10 cellular contexts compared by ENCODE assay signal in the genomic region with DNA sequence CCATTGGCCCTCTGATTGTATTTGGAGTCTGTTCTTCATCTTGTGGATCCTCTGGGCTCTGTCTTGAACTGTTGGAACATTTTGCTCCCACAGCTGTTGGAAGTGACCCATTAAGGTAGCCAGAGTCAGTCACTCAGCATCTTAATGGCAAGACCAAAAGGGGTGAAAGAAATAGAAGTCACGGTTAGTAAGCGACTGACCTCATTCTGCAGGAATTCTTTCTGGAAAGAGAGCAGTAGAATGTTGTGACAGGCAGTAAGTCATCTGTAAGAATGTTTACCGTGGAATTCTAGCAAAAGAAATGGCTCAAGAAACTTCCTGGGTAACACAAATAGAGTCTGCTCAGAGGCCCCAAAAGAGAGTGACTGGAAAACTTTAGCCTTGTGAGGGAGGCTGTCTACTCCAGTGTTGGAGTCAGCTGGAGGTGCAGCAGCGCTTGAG. TPM values are rescaled to one million over a fixed set of nuclear protein-coding genes. Genes with fewer than 3 reads are reported as not detected.
A peak's percentile ranks its signal among the peaks of the same experiment; 100 is the strongest.
DNase-seq lines count a peak whose midpoint lies in the region; ATAC-seq and TF ChIP-seq lines count a peak whose summit lies in the region.
"Had no signal": no experiment of that assay in that cellular context is flagged by ENCODE, and none has a peak within 500 bp of the region (broad histone marks: within the 10 kb centered on the region; RNA-seq: fewer than 3 reads in every experiment).

No MANE protein-coding gene starts in this region.

- H3K36me3 ChIP-seq in MG63 (no peaks in the 10 kb centered on the region), esophagus (ENCODE audit: control insufficient read depth in 2 of 2, insufficient read depth in 2 of 2, low read length in 1 of 2) (no peaks in the 10 kb centered on the region)

- no peak for ATAC-seq in GM21723 (IDR thresholded peaks at IDR 0.05; ENCODE audit: unreplicated experiment)
- ATAC-seq in esophagus mucosa, result no peak
- ATAC-seq: CD8-positive, alpha-beta T cell had no signal

- H3K4me3 ChIP-seq in MG63 (no peak overlapping the region), esophagus (ENCODE audit: low read depth in 1 of 2, low read length in 2 of 2) (no peak overlapping the region)

- H3K4me1 ChIP-seq in esophagus (ENCODE audit: control insufficient read depth in 2 of 2, insufficient read depth in 2 of 2, low read length in 1 of 2), result no peaks in the 10 kb centered on the region

- no peaks in the 10 kb centered on the region for H3K27me3 Mint-ChIP-seq in nephron (ENCODE audit: low read depth)
- H3K27me3 Mint-ChIP-seq in activated T-helper 1 cell treated with anti-CD3 and anti-CD28 coated beads, Interleukin-12 subunit alpha, Interleukin-12 subunit beta, Interleukin-2, Interleukin-4 antibody, amounts not matched to agents 30 ng/mL and 10 ng/mL and 1 ng/mL, durations not matched to agents 14 hours and 24 hours and 36 hours (ENCODE audit: insufficient read depth), result peaks cover 29% of the 10 kb centered on the region

- H3K9me3 Mint-ChIP-seq in nephron, result peaks cover 3% of the 10 kb centered on the region
- peaks cover 1% of the 10 kb centered on the region for H3K9me3 Mint-ChIP-seq in activated T-helper 1 cell treated with anti-CD3 and anti-CD28 coated beads, Interleukin-12 subunit alpha, Interleukin-12 subunit beta, Interleukin-2, Interleukin-4 antibody, amounts not matched to agents 30 ng/mL and 10 ng/mL and 1 ng/mL, durations not matched to agents 14 hours and 24 hours and 36 hours
- H3K9me3 Mint-ChIP-seq: CD8-positive, alpha-beta T cell had no signal

- peaks cover 5% of the 10 kb centered on the region for H3K9me3 ChIP-seq in MG63
- H3K9me3 ChIP-seq in esophagus (ENCODE audit: control insufficient read depth in 2 of 2, insufficient read depth in 1 of 2, low read depth in 1 of 2, low read length in 1 of 2), result peaks cover 0 to 2% of the 10 kb centered on the region in 2 donors

- no peaks in the 10 kb centered on the region for H3K36me3 Mint-ChIP-seq in nephron (ENCODE audit: low read depth)
- peaks cover 6% of the 10 kb centered on the region for H3K36me3 Mint-ChIP-seq in activated T-helper 1 cell treated with anti-CD3 and anti-CD28 coated beads, Interleukin-12 subunit alpha, Interleukin-12 subunit beta, Interleukin-2, Interleukin-4 antibody, amounts not matched to agents 30 ng/mL and 10 ng/mL and 1 ng/mL, durations not matched to agents 14 hours and 24 hours and 36 hours (ENCODE audit: low read depth)
- H3K36me3 Mint-ChIP-seq: CD8-positive, alpha-beta T cell had no signal

- H3K4me1 Mint-ChIP-seq in nephron, result peaks cover 29% of the 10 kb centered on the region
- peaks cover 26% of the 10 kb centered on the region for H3K4me1 Mint-ChIP-seq in activated T-helper 1 cell treated with anti-CD3 and anti-CD28 coated beads, Interleukin-12 subunit alpha, Interleukin-12 subunit beta, Interleukin-2, Interleukin-4 antibody, amounts not matched to agents 30 ng/mL and 10 ng/mL and 1 ng/mL, durations not matched to agents 14 hours and 24 hours and 36 hours (ENCODE audit: low read depth)

- TF ChIP-seq CTCF in nephron (IDR thresholded peaks at IDR 0.05; ENCODE audit: unreplicated experiment in 3 of 3), result no peak

- H3K27ac ChIP-seq in esophagus (ENCODE audit: low read depth in 2 of 2, low read length in 1 of 2), result peak overlapping the region; percentile 15 to 27

- WGBS in esophagus, 2 donors, result 44 to 53% methylated on average over 4 of the region's 4 CpGs

- peak overlapping the region; percentile 63 to 92 (median 81) for H3K27ac Mint-ChIP-seq in nephron
- no peak overlapping the region for H3K27ac Mint-ChIP-seq in activated T-helper 1 cell treated with anti-CD3 and anti-CD28 coated beads, Interleukin-12 subunit alpha, Interleukin-12 subunit beta, Interleukin-2, Interleukin-4 antibody, amounts not matched to agents 30 ng/mL and 10 ng/mL and 1 ng/mL, durations not matched to agents 14 hours and 24 hours and 36 hours
- H3K27ac Mint-ChIP-seq: CD8-positive, alpha-beta T cell had no signal

- no peaks in the 10 kb centered on the region for H3K27me3 ChIP-seq in MG63
- H3K27me3 ChIP-seq in esophagus (ENCODE audit: control insufficient read depth in 1 of 2, insufficient read depth in 2 of 2, low read length in 2 of 2), result no peaks in the 10 kb centered on the region

- intact Hi-C loops in activated T-helper 1 cell treated with anti-CD3 and anti-CD28 coated beads, Interleukin-12 subunit alpha, Interleukin-12 subunit beta, Interleukin-2, Interleukin-4 antibody, amounts not matched to agents 30 ng/mL and 10 ng/mL and 1 ng/mL, durations not matched to agents 14 hours and 24 hours and 36 hours (cut with micrococcal nuclease), result no loop called here

- peak overlapping the region in 1 of 3 experiments; percentile 7 for H3K4me3 Mint-ChIP-seq in nephron
- no peak overlapping the region for H3K4me3 Mint-ChIP-seq in activated T-helper 1 cell treated with anti-CD3 and anti-CD28 coated beads, Interleukin-12 subunit alpha, Interleukin-12 subunit beta, Interleukin-2, Interleukin-4 antibody, amounts not matched to agents 30 ng/mL and 10 ng/mL and 1 ng/mL, durations not matched to agents 14 hours and 24 hours and 36 hours
- H3K4me3 Mint-ChIP-seq: CD8-positive, alpha-beta T cell had no signal

- DNase-seq in AG08395 (ENCODE audit: low spot score) (peak; percentile 85), MG63 (peak; percentile 50), NCI-H82 (lab: John Stamatoyannopoulos, UW) (no peak)
- no peak for DNase-seq in activated T-helper 1 cell treated with anti-CD3 and anti-CD28 coated beads, Interleukin-12 subunit alpha, Interleukin-12 subunit beta, Interleukin-2, Interleukin-4 antibody, amounts not matched to agents 30 ng/mL and 10 ng/mL and 1 ng/mL, durations not matched to agents 14 hours and 24 hours and 36 hours (ENCODE audit: low spot score)
- DNase-seq: CD8-positive, alpha-beta T cell; T1000 had no signal

RNA-seq across cellular contexts. Expression of a gene that starts 28.6 kb away (rescaled TPM):
- total RNA-seq in MG63 (2014; rRNA removed; shearing (Covaris generic); ENCODE audit: low replicate concordance), result 3.0 and 4.2 TPM in 2 replicates
- 10 to 100 TPM in 1 of 2 donors, 1 to 10 TPM in 1; 5.3 to 16.3 TPM for polyA plus RNA-seq in esophagus
- 56.6 TPM for total RNA-seq in esophagus mucosa
- 0.60 and 0.61 TPM in 2 replicates for total RNA-seq in activated T-helper 1 cell treated with anti-CD3 and anti-CD28 coated beads, Interleukin-12 subunit alpha, Interleukin-12 subunit beta, Interleukin-2, Interleukin-4 antibody, amounts not matched to agents 30 ng/mL and 10 ng/mL and 1 ng/mL, durations not matched to agents 14 hours and 24 hours and 36 hours
- total RNA-seq: CD8-positive, alpha-beta T cell had no signal

Comparison
In these comparisons a context has a peak if more than half of its experiments do, and no peak if none do; other contexts are left out.
1. DNase-seq: peak in AG08395 (single experiment) and MG63 (single experiment); none in NCI-H82 (single experiment) and activated T-helper 1 cell treated with anti-CD3 and anti-CD28 coated beads, Interleukin-12 subunit alpha, Interleukin-12 subunit beta, Interleukin-2, Interleukin-4 antibody, amounts not matched to agents 30 ng/mL and 10 ng/mL and 1 ng/mL, durations not matched to agents 14 hours and 24 hours and 36 hours (single experiment).
2. RNA of a gene that starts 28.6 kb away (total RNA-seq): 56.6 TPM in esophagus mucosa (single experiment); 3.0 to 4.2 TPM in MG63 and 0.60 to 0.61 TPM in activated T-helper 1 cell treated with anti-CD3 and anti-CD28 coated beads, Interleukin-12 subunit alpha, Interleukin-12 subunit beta, Interleukin-2, Interleukin-4 antibody, amounts not matched to agents 30 ng/mL and 10 ng/mL and 1 ng/mL, durations not matched to agents 14 hours and 24 hours and 36 hours; every median in the first group is over 10 times any median in the second.